21 cellular contexts compared by ENCODE assay signal in genomic region chr16:17244865-17245264, GRCh38.
"Had no signal": no experiment of that assay in that cellular context is flagged by ENCODE, and none has a peak within 500 bp of the region (broad histone marks: within the 10 kb centered on the region; RNA-seq: fewer than 3 reads in every experiment).

No MANE protein-coding gene starts in this region.

- FAIRE-seq: HepG2, K562, RCC 7860 had no signal

- ATAC-seq: HepG2, K562, T-cell had no signal

- DNase-seq: NCI-H1092, NCI-H1105 treated with DMSO at 0.1 percent for 48 hours, NCI-H1417 treated with DMSO at 0.1 percent for 48 hours, NCI-H146, NCI-H1694 treated with DMSO at 0.1 percent for 48 hours, NCI-H1930, NCI-H2081, NCI-H2107, NCI-H2227 treated with DMSO at 0.1 percent for 48 hours, NCI-H524, NCI-H526 treated with DMSO at 0.1 percent for 48 hours, NCI-H748 treated with DMSO at 0.1 percent for 48 hours, RPMI8226, SHP77, SW 1271, T-cell had no signal

- H3K9me2 ChIP-seq: SK-N-SH had no signal

- H3K4me3 Mint-ChIP-seq: IgD-negative memory B cell, T-cell had no signal

- H3K4me3 ChIP-seq: K562 had no signal

- H3K9ac ChIP-seq: SK-N-SH had no signal

- H3K27ac Mint-ChIP-seq: IgD-negative memory B cell, T-cell had no signal

- H3K9me3 ChIP-seq: SK-N-SH had no signal

- H3K27me3 Mint-ChIP-seq: IgD-negative memory B cell, T-cell had no signal

- H3K4me2 ChIP-seq: SK-N-SH had no signal
